In genomic region chr3:58351920-58352319, GRCh38 we compare ENCODE assay signal across 13 cellular contexts. TPM values are rescaled to one million over a fixed set of nuclear protein-coding genes. Genes with fewer than 3 reads are reported as not detected.
DNase-seq lines count a peak whose midpoint lies in the region; ATAC-seq, FAIRE-seq and TF ChIP-seq lines count a peak whose summit lies in the region.
"Had no signal": no experiment of that assay in that cellular context is flagged by ENCODE, and none has a peak within 500 bp of the region (broad histone marks: within the 10 kb centered on the region; RNA-seq: fewer than 3 reads in every experiment).

No MANE protein-coding gene starts in this region.

- no peak for ATAC-seq in GM21381 (IDR thresholded peaks at IDR 0.05; ENCODE audit: unreplicated experiment)
- ATAC-seq: upper lobe of right lung had no signal

- H3K4me1 ChIP-seq in kidney (ENCODE audit: control insufficient read depth in 1 of 2, insufficient read depth in 1 of 2, low read depth in 1 of 2, low read length in 2 of 2): peaks cover 10 to 11% of the 10 kb centered on the region in 2 donors

- H3K9me3 ChIP-seq in kidney (ENCODE audit: control insufficient read depth in 1 of 2, low read length in 2 of 2): no peaks in the 10 kb centered on the region
- H3K9me3 ChIP-seq: upper lobe of right lung had no signal

- no peak overlapping the region for H3K9ac ChIP-seq in kidney (ENCODE audit: low read length in 2 of 2)

- DNase-seq in AML-193 (lab: John Stamatoyannopoulos, UW): peak; percentile 52 to 55
- DNase-seq in ELF-1 (ENCODE audit: low read depth, low spot score): peak; percentile 34
- peak; percentile 53 for DNase-seq in NAMALWA (ENCODE audit: low spot score)
- no peak for DNase-seq in activated effector memory CD4-positive, alpha-beta T cell treated with anti-CD3 and anti-CD28 coated beads, Interleukin-2, amount 50 U/mL, for 16 hours
- no peak for DNase-seq in effector CD8-positive, alpha-beta T cell (lab: John Stamatoyannopoulos, UW)
- DNase-seq in kidney: no peak
- DNase-seq: activated CD4-positive, alpha-beta T cell treated with anti-CD3 and anti-CD28 coated beads, Interleukin-2, amount 50 U/mL, for 48 hours; islet precursor cell; NCI-H1105; upper lobe of right lung had no signal

- FAIRE-seq in kidney (lab: Jason Lieb, UNC): no peak

- H3K36me3 ChIP-seq in kidney (ENCODE audit: control insufficient read depth in 1 of 2, insufficient read depth in 2 of 2, low read length in 2 of 2): no peaks in the 10 kb centered on the region

- intact Hi-C loops in kidney (cut with DNase I): no loop called here

- TF ChIP-seq CTCF in kidney (IDR thresholded peaks at IDR 0.05; ENCODE audit: borderline replicate concordance, extremely low read depth, insufficient read depth): no peak

- H3K27ac ChIP-seq in cingulate gyrus (ENCODE audit: low read depth, low read length) (peak overlapping the region; percentile 13), kidney (ENCODE audit: low read depth in 2 of 2, low read length in 2 of 2) (peak overlapping the region in 1 of 2 donors; percentile 3)
- H3K27ac ChIP-seq: RWPE1, upper lobe of right lung had no signal

- no peak overlapping the region for H3K4me3 ChIP-seq in kidney (ENCODE audit: low read length in 2 of 2)
- H3K4me3 ChIP-seq: upper lobe of right lung had no signal

RNA-seq across cellular contexts. Expression of gene PXK, which starts 19.2 kb away (rescaled TPM):
- total RNA-seq in kidney: 24.8 TPM
- 21.6 TPM for polyA plus RNA-seq in kidney (ENCODE audit: insufficient read depth, low read depth, low replicate concordance)

RNA-seq across cellular contexts. Expression of gene HTD2, which starts 45.6 kb away (rescaled TPM):
- total RNA-seq in kidney: 7.8 TPM
- polyA plus RNA-seq in kidney (ENCODE audit: insufficient read depth, low read depth, low replicate concordance): 6.4 TPM

RNA-seq across cellular contexts. Expression of gene RPP14, which starts 45.9 kb away (rescaled TPM):
- 14.9 TPM for total RNA-seq in kidney
- 12.0 TPM for polyA plus RNA-seq in kidney (ENCODE audit: insufficient read depth, low read depth, low replicate concordance)

Comparison
In these comparisons a context has a peak if more than half of its experiments do, and no peak if none do; other contexts are left out.
1. DNase-seq: peak in AML-193 (2 of 2), ELF-1 (single experiment) and NAMALWA (single experiment); none in activated effector memory CD4-positive, alpha-beta T cell treated with anti-CD3 and anti-CD28 coated beads, Interleukin-2, amount 50 U/mL, for 16 hours (single experiment), effector CD8-positive, alpha-beta T cell (single experiment) and kidney (single experiment).